9 cellular contexts compared by ENCODE assay signal in genomic region chr11:79011357-79011756, GRCh38.
"Had no signal": no experiment of that assay in that cellular context is flagged by ENCODE, and none has a peak within 500 bp of the region (broad histone marks: within the 10 kb centered on the region; RNA-seq: fewer than 3 reads in every experiment).

No MANE protein-coding gene starts in this region.

- ATAC-seq: GM23338, HCT116 had no signal

- H3K27ac Mint-ChIP-seq: GM23338, HFFc6 had no signal

- H3K36me3 ChIP-seq: HAP-1 had no signal

- H3K27ac ChIP-seq: GM23248 had no signal

- DNase-seq: GM23248, GOT3, H7, H9, HCEC 1CT, HFFc6 had no signal

- H3K4me3 ChIP-seq: GM23248, GM23338, HAP-1 had no signal

- H3K9me3 Mint-ChIP-seq: HFFc6 had no signal

- H3K4me1 ChIP-seq: HAP-1 had no signal

- H3K9me3 ChIP-seq: HAP-1 had no signal

- H3K4me3 Mint-ChIP-seq: GM23338, H9, HFFc6 had no signal
